14 cellular contexts compared by ENCODE assay signal in genomic region chr9:32782476-32783167, GRCh38. TPM values are rescaled to one million over a fixed set of nuclear protein-coding genes. Genes with fewer than 3 reads are reported as not detected.
DNase-seq lines count a peak whose midpoint lies in the region; ATAC-seq and TF ChIP-seq lines count a peak whose summit lies in the region.
"Had no signal": no experiment of that assay in that cellular context is flagged by ENCODE, and none has a peak within 500 bp of the region (broad histone marks: within the 10 kb centered on the region; RNA-seq: fewer than 3 reads in every experiment).

No MANE protein-coding gene starts in this region.

- peaks cover 0 to 11% (median 4%) of the 10 kb centered on the region in 6 donors for H3K4me1 ChIP-seq in spleen
- no peaks in the 10 kb centered on the region for H3K4me1 ChIP-seq in CD8-positive, alpha-beta T cell (ENCODE audit: insufficient read depth, low read length)

- peaks cover 0 to 75% (median 41%) of the 10 kb centered on the region in 7 donors for H3K27me3 ChIP-seq in spleen (replicated peaks in 1 of 7)
- H3K27me3 ChIP-seq in CD8-positive, alpha-beta T cell (ENCODE audit: insufficient read depth, low read length): peaks cover 7% of the 10 kb centered on the region

- CTCF ChIA-PET in activated naive CD4-positive, alpha-beta T cell treated with anti-CD3 and anti-CD28 coated beads for 36 hours (lab: Charles Lee): no interaction called here
- CTCF ChIA-PET in CD8-positive, alpha-beta T cell (lab: Charles Lee): no interaction called here

- no peak overlapping the region for H3K27ac Mint-ChIP-seq in activated naive CD4-positive, alpha-beta T cell treated with anti-CD3 and anti-CD28 coated beads for 36 hours
- H3K27ac Mint-ChIP-seq in activated naive CD8-positive, alpha-beta T cell treated with anti-CD3 and anti-CD28 coated beads, Interleukin-2, amount 50 U/mL, for 24 hours: no peak overlapping the region
- H3K27ac Mint-ChIP-seq in CD8-positive, alpha-beta T cell: no peak overlapping the region
- H3K27ac Mint-ChIP-seq: naive thymus-derived CD8-positive, alpha-beta T cell had no signal

- H3K4me3 Mint-ChIP-seq in activated naive CD4-positive, alpha-beta T cell treated with anti-CD3 and anti-CD28 coated beads for 36 hours: no peak overlapping the region
- H3K4me3 Mint-ChIP-seq in activated naive CD8-positive, alpha-beta T cell treated with anti-CD3 and anti-CD28 coated beads, Interleukin-2, amount 50 U/mL, for 24 hours: no peak overlapping the region
- no peak overlapping the region for H3K4me3 Mint-ChIP-seq in CD8-positive, alpha-beta T cell
- H3K4me3 Mint-ChIP-seq: naive thymus-derived CD8-positive, alpha-beta T cell had no signal

- H3K9me3 Mint-ChIP-seq in activated naive CD4-positive, alpha-beta T cell treated with anti-CD3 and anti-CD28 coated beads for 36 hours: no peaks in the 10 kb centered on the region
- H3K9me3 Mint-ChIP-seq in activated naive CD8-positive, alpha-beta T cell treated with anti-CD3 and anti-CD28 coated beads, Interleukin-2, amount 50 U/mL, for 24 hours: peaks cover 3% of the 10 kb centered on the region
- no peaks in the 10 kb centered on the region for H3K9me3 Mint-ChIP-seq in CD8-positive, alpha-beta T cell

- H3K27me3 Mint-ChIP-seq in activated naive CD4-positive, alpha-beta T cell treated with anti-CD3 and anti-CD28 coated beads for 36 hours (ENCODE audit: low read depth): peaks cover 38% of the 10 kb centered on the region
- peaks cover 56% of the 10 kb centered on the region for H3K27me3 Mint-ChIP-seq in activated naive CD8-positive, alpha-beta T cell treated with anti-CD3 and anti-CD28 coated beads, Interleukin-2, amount 50 U/mL, for 24 hours
- H3K27me3 Mint-ChIP-seq in CD8-positive, alpha-beta T cell (ENCODE audit: low read depth): peaks cover 43% of the 10 kb centered on the region

- POLR2A ChIA-PET in CD8-positive, alpha-beta T cell (lab: Charles Lee): no interaction called here

- TF ChIP-seq CTCF in spleen (IDR thresholded peaks at IDR 0.05 in 8 of 11, conservative IDR thresholded peaks at IDR 0.05 in 3 of 11): no peak
- no peak for TF ChIP-seq CTCF in CD8-positive, alpha-beta T cell (IDR thresholded peaks at IDR 0.05)

- no peaks in the 10 kb centered on the region for H3K36me3 ChIP-seq in spleen
- H3K36me3 ChIP-seq in CD8-positive, alpha-beta T cell (ENCODE audit: insufficient read depth, low read length): no peaks in the 10 kb centered on the region

- no peak overlapping the region for H3K27ac ChIP-seq in spleen
- H3K27ac ChIP-seq in CD8-positive, alpha-beta T cell (ENCODE audit: low read depth, low read length): no peak overlapping the region

- H3K9me3 ChIP-seq in spleen: no peaks in the 10 kb centered on the region
- no peaks in the 10 kb centered on the region for H3K9me3 ChIP-seq in CD8-positive, alpha-beta T cell (ENCODE audit: low read length)

- no peaks in the 10 kb centered on the region for H3K4me1 Mint-ChIP-seq in activated naive CD4-positive, alpha-beta T cell treated with anti-CD3 and anti-CD28 coated beads for 36 hours (ENCODE audit: low read depth)
- H3K4me1 Mint-ChIP-seq in activated naive CD8-positive, alpha-beta T cell treated with anti-CD3 and anti-CD28 coated beads, Interleukin-2, amount 50 U/mL, for 24 hours: no peaks in the 10 kb centered on the region
- H3K4me1 Mint-ChIP-seq in CD8-positive, alpha-beta T cell (ENCODE audit: low read depth): no peaks in the 10 kb centered on the region

- DNase-seq in activated naive CD4-positive, alpha-beta T cell treated with anti-CD3 and anti-CD28 coated beads, Interleukin-2, amount 50 U/mL, for 16 hours: peak; percentile 10
- DNase-seq in activated naive CD4-positive, alpha-beta T cell treated with anti-CD3 and anti-CD28 coated beads for 36 hours: no peak
- DNase-seq in activated naive CD8-positive, alpha-beta T cell treated with anti-CD3 and anti-CD28 coated beads, Interleukin-2, amount 50 U/mL, for 24 hours: no peak
- DNase-seq in iPS-NIHi11 (ENCODE audit: low spot score) (peak; percentile 64), spleen (peak; percentile 59), RKO (ENCODE audit: low spot score) (no peak)
- no peak for DNase-seq in effector CD4-positive, alpha-beta T cell
- DNase-seq in CD8-positive, alpha-beta T cell: no peak
- DNase-seq: Calu3; NCI-H1436; stimulated activated CD4-positive, alpha-beta T cell treated with anti-CD3 and anti-CD28 coated beads, Interleukin-12 subunit alpha, Interleukin-12 subunit beta, amount 100 ng/mL, for 4 hours had no signal

- H3K36me3 Mint-ChIP-seq in activated naive CD4-positive, alpha-beta T cell treated with anti-CD3 and anti-CD28 coated beads for 36 hours (ENCODE audit: low read depth): no peaks in the 10 kb centered on the region
- no peaks in the 10 kb centered on the region for H3K36me3 Mint-ChIP-seq in activated naive CD8-positive, alpha-beta T cell treated with anti-CD3 and anti-CD28 coated beads, Interleukin-2, amount 50 U/mL, for 24 hours (ENCODE audit: low read depth)
- H3K36me3 Mint-ChIP-seq in CD8-positive, alpha-beta T cell: no peaks in the 10 kb centered on the region

- intact Hi-C loops in activated naive CD4-positive, alpha-beta T cell treated with anti-CD3 and anti-CD28 coated beads for 36 hours (cut with micrococcal nuclease): no loop called here
- intact Hi-C loops in spleen (cut with DNase I; ENCODE audit: low total_unique reads): no loop called here
- intact Hi-C loops in CD8-positive, alpha-beta T cell (cut with DNase I, micrococcal nuclease): no loop called here

- H3K4me3 ChIP-seq in spleen: peak overlapping the region in 2 of 8 donors; percentile 7 to 48
- H3K4me3 ChIP-seq in CD8-positive, alpha-beta T cell (ENCODE audit: low read depth, low read length): no peak overlapping the region
- H3K4me3 ChIP-seq: K562 had no signal

- peak; percentile 40 for ATAC-seq in activated naive CD8-positive, alpha-beta T cell treated with anti-CD3 and anti-CD28 coated beads, Interleukin-2, amount 50 U/mL, for 24 hours
- no peak for ATAC-seq in CD8-positive, alpha-beta T cell
- ATAC-seq: K562; naive thymus-derived CD8-positive, alpha-beta T cell had no signal

- no peak for TF ChIP-seq POLR2A in spleen (IDR thresholded peaks at IDR 0.05)

- WGBS in spleen, 5 donors: 7 to 13% (median 8%) methylated on average over 26 to 45 of the region's 45 CpGs

RNA-seq across cellular contexts. Expression of gene TMEM215, which starts 0.7 kb away (rescaled TPM):
- total RNA-seq in activated naive CD4-positive, alpha-beta T cell treated with anti-CD3 and anti-CD28 coated beads for 36 hours: not detected
- total RNA-seq in spleen: not detected
- polyA plus RNA-seq in spleen: not detected
- not detected for total RNA-seq in CD8-positive, alpha-beta T cell
- total RNA-seq: Calu3; K562; naive thymus-derived CD8-positive, alpha-beta T cell had no signal
- polyA plus RNA-seq: K562; naive thymus-derived CD8-positive, alpha-beta T cell; urinary bladder had no signal

Comparison
In these comparisons a context has a peak if more than half of its experiments do, and no peak if none do; other contexts are left out.
1. DNase-seq: peak in activated naive CD4-positive, alpha-beta T cell treated with anti-CD3 and anti-CD28 coated beads, Interleukin-2, amount 50 U/mL, for 16 hours (single experiment), iPS-NIHi11 (single experiment) and spleen (single experiment); none in activated naive CD4-positive, alpha-beta T cell treated with anti-CD3 and anti-CD28 coated beads for 36 hours (single experiment), activated naive CD8-positive, alpha-beta T cell treated with anti-CD3 and anti-CD28 coated beads, Interleukin-2, amount 50 U/mL, for 24 hours (single experiment), RKO (single experiment), effector CD4-positive, alpha-beta T cell (single experiment) and CD8-positive, alpha-beta T cell (0 of 7).